Comparison of ENCODE assay signal across 8 cellular contexts in genomic region chr11:122843281-122844150, GRCh38.
DNase-seq lines count a peak whose midpoint lies in the region; ATAC-seq and TF ChIP-seq lines count a peak whose summit lies in the region.

No MANE protein-coding gene starts in this region.

- ATAC-seq in GM21723 (IDR thresholded peaks at IDR 0.05; ENCODE audit: unreplicated experiment) = peak; percentile 76
- no peak for ATAC-seq in SK-N-SH treated with all-trans-retinoic acid at 6 μM for 48 hours

- H3K27ac ChIP-seq in substantia nigra (ENCODE audit: low read depth, low read length, poor library complexity, severe bottlenecking) = no peak overlapping the region

- peak; percentile 40 for DNase-seq in GM13977 (ENCODE audit: low spot score)
- DNase-seq in NCI-H69 (lab: John Stamatoyannopoulos, UW) = peak; percentile 92
- DNase-seq in germinal center (ENCODE audit: low spot score) = peak; percentile 38
- no peak for DNase-seq in substantia nigra (lab: John Stamatoyannopoulos, UW)
- no peak for DNase-seq in activated CD4-positive, CD25-positive, alpha-beta regulatory T cell (lab: John Stamatoyannopoulos, UW)
- no peak for DNase-seq in SIG-M5 treated with dmso at 0.1 percent for 504 hours (lab: John Stamatoyannopoulos, UW; ENCODE audit: unreplicated experiment)

- in situ Hi-C loops in GM13977 (cut with MboI; ENCODE audit: low pct_unique_long_range_greater_than_20kb, low sequenced_read_pairs, unreplicated experiment) = no loop called here

- TF ChIP-seq CTCF in GM13977 (IDR thresholded peaks at IDR 0.05; ENCODE audit: extremely low read depth, insufficient read depth, missing control alignments) = no peak

TF ChIP-seq in SK-N-SH treated with all-trans-retinoic acid at 6 μM for 48 hours, 23 proteins besides CTCF, POLR2A, EP300 and RAD21:
- TF ChIP-seq RARB (CRISPR knock-in tag; IDR thresholded peaks at IDR 0.05) (no peak), POU6F1 (CRISPR knock-in tag; IDR thresholded peaks at IDR 0.05; ENCODE audit: borderline replicate concordance, low read depth) (no peak), TOX (CRISPR knock-in tag; IDR thresholded peaks at IDR 0.05; ENCODE audit: borderline replicate concordance) (no peak), CSDC2 (CRISPR knock-in tag; IDR thresholded peaks at IDR 0.05) (no peak), ZNF8 (CRISPR knock-in tag; IDR thresholded peaks at IDR 0.05) (no peak), BACH2 (CRISPR knock-in tag; IDR thresholded peaks at IDR 0.05; ENCODE audit: borderline replicate concordance) (no peak), PPARA (CRISPR knock-in tag; IDR thresholded peaks at IDR 0.05; ENCODE audit: borderline replicate concordance) (no peak)
- TF ChIP-seq, protein P1, sequence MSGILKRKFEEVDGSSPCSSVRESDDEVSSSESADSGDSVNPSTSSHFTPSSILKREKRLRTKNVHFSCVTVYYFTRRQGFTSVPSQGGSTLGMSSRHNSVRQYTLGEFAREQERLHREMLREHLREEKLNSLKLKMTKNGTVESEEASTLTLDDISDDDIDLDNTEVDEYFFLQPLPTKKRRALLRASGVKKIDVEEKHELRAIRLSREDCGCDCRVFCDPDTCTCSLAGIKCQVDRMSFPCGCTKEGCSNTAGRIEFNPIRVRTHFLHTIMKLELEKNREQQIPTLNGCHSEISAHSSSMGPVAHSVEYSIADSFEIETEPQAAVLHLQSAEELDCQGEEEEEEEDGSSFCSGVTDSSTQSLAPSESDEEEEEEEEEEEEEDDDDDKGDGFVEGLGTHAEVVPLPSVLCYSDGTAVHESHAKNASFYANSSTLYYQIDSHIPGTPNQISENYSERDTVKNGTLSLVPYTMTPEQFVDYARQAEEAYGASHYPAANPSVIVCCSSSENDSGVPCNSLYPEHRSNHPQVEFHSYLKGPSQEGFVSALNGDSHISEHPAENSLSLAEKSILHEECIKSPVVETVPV (CRISPR knock-in tag; IDR thresholded peaks at IDR 0.05) = no peak
- TF ChIP-seq, protein P2, sequence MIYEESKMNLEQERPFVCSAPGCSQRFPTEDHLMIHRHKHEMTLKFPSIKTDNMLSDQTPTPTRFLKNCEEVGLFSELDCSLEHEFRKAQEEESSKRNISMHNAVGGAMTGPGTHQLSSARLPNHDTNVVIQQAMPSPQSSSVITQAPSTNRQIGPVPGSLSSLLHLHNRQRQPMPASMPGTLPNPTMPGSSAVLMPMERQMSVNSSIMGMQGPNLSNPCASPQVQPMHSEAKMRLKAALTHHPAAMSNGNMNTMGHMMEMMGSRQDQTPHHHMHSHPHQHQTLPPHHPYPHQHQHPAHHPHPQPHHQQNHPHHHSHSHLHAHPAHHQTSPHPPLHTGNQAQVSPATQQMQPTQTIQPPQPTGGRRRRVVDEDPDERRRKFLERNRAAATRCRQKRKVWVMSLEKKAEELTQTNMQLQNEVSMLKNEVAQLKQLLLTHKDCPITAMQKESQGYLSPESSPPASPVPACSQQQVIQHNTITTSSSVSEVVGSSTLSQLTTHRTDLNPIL (CRISPR knock-in tag; IDR thresholded peaks at IDR 0.05; ENCODE audit: low read depth) = no peak

Comparison
In these comparisons a context has a peak if more than half of its experiments do, and no peak if none do; other contexts are left out.
1. DNase-seq: peak in GM13977 (single experiment), NCI-H69 (single experiment) and germinal center (single experiment); none in substantia nigra (0 of 49), activated CD4-positive, CD25-positive, alpha-beta regulatory T cell (0 of 4) and SIG-M5 treated with dmso at 0.1 percent for 504 hours (single experiment).